27 cellular contexts compared by ENCODE assay signal in genomic region chr5:139456776-139457175, GRCh38. TPM values are rescaled to one million over a fixed set of nuclear protein-coding genes. Genes with fewer than 3 reads are reported as not detected.
DNase-seq lines count a peak whose midpoint lies in the region; ATAC-seq and TF ChIP-seq lines count a peak whose summit lies in the region.
"Had no signal": no experiment of that assay in that cellular context is flagged by ENCODE, and none has a peak within 500 bp of the region (broad histone marks: within the 10 kb centered on the region; RNA-seq: fewer than 3 reads in every experiment).

No MANE protein-coding gene starts in this region.

- TF ChIP-seq CTCF in transverse colon (IDR thresholded peaks at IDR 0.05): no peak

- no peak for TF ChIP-seq EP300 in transverse colon (IDR thresholded peaks at IDR 0.05; ENCODE audit: low read depth)

- ATAC-seq in activated T-helper 17 cell treated with anti-CD3 and anti-CD28 coated beads, Interleukin-2, amount 50 U/mL, for 72 hours (replicated peaks): no peak
- no peak for ATAC-seq in naive thymus-derived CD8-positive, alpha-beta T cell
- no peak for ATAC-seq in HG02884 (IDR thresholded peaks at IDR 0.05; ENCODE audit: unreplicated experiment)
- ATAC-seq: HCT116, PC-3 had no signal

- H3K9me3 Mint-ChIP-seq in T-helper 2 cell treated with Interferon-gamma antibody and Interleukin-4, amounts not matched to agents 5 μg/mL and 100 μg/mL, for 36 hours: no peaks in the 10 kb centered on the region
- no peaks in the 10 kb centered on the region for H3K9me3 Mint-ChIP-seq in CD8-positive, alpha-beta memory T cell
- peaks cover 8% of the 10 kb centered on the region for H3K9me3 Mint-ChIP-seq in activated T-helper 17 cell treated with anti-CD3 and anti-CD28 coated beads, Interleukin-2, amount 50 U/mL, for 72 hours
- no peaks in the 10 kb centered on the region for H3K9me3 Mint-ChIP-seq in naive thymus-derived CD8-positive, alpha-beta T cell

- H3K27ac ChIP-seq in CD8-positive, alpha-beta memory T cell (ENCODE audit: low read depth, low read length): no peak overlapping the region
- H3K27ac ChIP-seq in transverse colon: no peak overlapping the region
- H3K27ac ChIP-seq: coronary artery, neutrophil, vagina had no signal

- peaks cover 53% of the 10 kb centered on the region for H3K4me1 Mint-ChIP-seq in T-helper 2 cell treated with Interferon-gamma antibody and Interleukin-4, amounts not matched to agents 5 μg/mL and 100 μg/mL, for 36 hours (ENCODE audit: low read depth)
- H3K4me1 Mint-ChIP-seq in CD8-positive, alpha-beta memory T cell: peaks cover 51 to 69% (median 63%) of the 10 kb centered on the region in 3 donors
- peaks cover 47% of the 10 kb centered on the region for H3K4me1 Mint-ChIP-seq in activated T-helper 17 cell treated with anti-CD3 and anti-CD28 coated beads, Interleukin-2, amount 50 U/mL, for 72 hours
- peaks cover 37 to 76% (median 60%) of the 10 kb centered on the region in 4 donors for H3K4me1 Mint-ChIP-seq in naive thymus-derived CD8-positive, alpha-beta T cell
- H3K4me1 Mint-ChIP-seq: brain had no signal

- no peak for TF ChIP-seq POLR2A in transverse colon (IDR thresholded peaks at IDR 0.05)

- 92% methylated on average over 12 of the region's 12 CpGs; no CpG with 5 or more reads in 1 of the 2 donors for WGBS in transverse colon (ENCODE audit: low coverage in 1 of 2), 2 donors

- no peaks in the 10 kb centered on the region for H3K36me3 Mint-ChIP-seq in T-helper 2 cell treated with Interferon-gamma antibody and Interleukin-4, amounts not matched to agents 5 μg/mL and 100 μg/mL, for 36 hours (ENCODE audit: low read depth)
- H3K36me3 Mint-ChIP-seq in CD8-positive, alpha-beta memory T cell: no peaks in the 10 kb centered on the region
- peaks cover 11% of the 10 kb centered on the region for H3K36me3 Mint-ChIP-seq in activated T-helper 17 cell treated with anti-CD3 and anti-CD28 coated beads, Interleukin-2, amount 50 U/mL, for 72 hours (ENCODE audit: low read depth)
- H3K36me3 Mint-ChIP-seq in naive thymus-derived CD8-positive, alpha-beta T cell: no peaks in the 10 kb centered on the region
- H3K36me3 Mint-ChIP-seq: activated naive CD8-positive, alpha-beta T cell; brain had no signal

- H3K36me3 ChIP-seq in CD8-positive, alpha-beta memory T cell (ENCODE audit: insufficient read depth, low read length): no peaks in the 10 kb centered on the region
- H3K36me3 ChIP-seq in transverse colon: no peaks in the 10 kb centered on the region
- H3K36me3 ChIP-seq: neutrophil, vagina had no signal

- intact Hi-C loops in transverse colon (cut with DNase I; ENCODE audit: low total_unique reads): no loop called here

- no peak overlapping the region for H3K4me3 ChIP-seq in CD8-positive, alpha-beta memory T cell (ENCODE audit: low read length)
- no peak overlapping the region for H3K4me3 ChIP-seq in transverse colon
- H3K4me3 ChIP-seq: coronary artery, smooth muscle cell, vagina had no signal

- DNase-seq in T-helper 2 cell treated with Interferon-gamma antibody and Interleukin-4, amounts not matched to agents 5 μg/mL and 100 μg/mL, for 36 hours (ENCODE audit: low spot score): no peak
- DNase-seq in T-helper 2 cell (no peak), T-helper 9 cell (no peak), transverse colon (no peak)
- DNase-seq in CD8-positive, alpha-beta memory T cell: no peak
- DNase-seq in naive thymus-derived CD8-positive, alpha-beta T cell: no peak
- DNase-seq: 8988T; Calu3; head of caudate nucleus; Karpas-422; midbrain; NCI-H187 treated with DMSO at 0.1 percent for 48 hours; NCI-H226; NCI-H82; PC-3; stimulated activated CD4-positive, alpha-beta T cell treated with anti-CD3 and anti-CD28 coated beads, Interleukin-4, amount 100 ng/mL, for 4 hours; substantia nigra had no signal

- H3K27ac Mint-ChIP-seq in T-helper 2 cell treated with Interferon-gamma antibody and Interleukin-4, amounts not matched to agents 5 μg/mL and 100 μg/mL, for 36 hours: peak overlapping the region; percentile 95
- peak overlapping the region; percentile 54 to 97 (median 84) for H3K27ac Mint-ChIP-seq in CD8-positive, alpha-beta memory T cell
- H3K27ac Mint-ChIP-seq in activated T-helper 17 cell treated with anti-CD3 and anti-CD28 coated beads, Interleukin-2, amount 50 U/mL, for 72 hours: peak overlapping the region; percentile 96
- peak overlapping the region; percentile 3 to 94 (median 80) for H3K27ac Mint-ChIP-seq in naive thymus-derived CD8-positive, alpha-beta T cell
- H3K27ac Mint-ChIP-seq: activated naive CD8-positive, alpha-beta T cell; brain had no signal

- no peaks in the 10 kb centered on the region for H3K9me3 ChIP-seq in CD8-positive, alpha-beta memory T cell (ENCODE audit: low read length)
- no peaks in the 10 kb centered on the region for H3K9me3 ChIP-seq in transverse colon
- H3K9me3 ChIP-seq: neutrophil, vagina had no signal

- POLR2A ChIA-PET in CD8-positive, alpha-beta memory T cell (lab: Charles Lee): no interaction called here
- POLR2A ChIA-PET in naive thymus-derived CD8-positive, alpha-beta T cell (lab: Charles Lee): interaction anchor here (1.0 to 2.5 kb wide), 3 partner anchors 9 to 34 kb away, joined by 4 to 15 read pairs (median 11); partner anchors contain the start of gene STING1

- no peaks in the 10 kb centered on the region for H3K27me3 Mint-ChIP-seq in T-helper 2 cell treated with Interferon-gamma antibody and Interleukin-4, amounts not matched to agents 5 μg/mL and 100 μg/mL, for 36 hours (ENCODE audit: low read depth)
- peaks cover 0 to 2% of the 10 kb centered on the region in 2 donors for H3K27me3 Mint-ChIP-seq in CD8-positive, alpha-beta memory T cell
- no peaks in the 10 kb centered on the region for H3K27me3 Mint-ChIP-seq in activated T-helper 17 cell treated with anti-CD3 and anti-CD28 coated beads, Interleukin-2, amount 50 U/mL, for 72 hours
- H3K27me3 Mint-ChIP-seq in naive thymus-derived CD8-positive, alpha-beta T cell: no peaks in the 10 kb centered on the region
- H3K27me3 Mint-ChIP-seq: activated naive CD8-positive, alpha-beta T cell had no signal

- in situ Hi-C loops in transverse colon (cut with MboI; ENCODE audit: low pct_ligation_motif_present in 1 of 4, low pct_unique_long_range_greater_than_20kb in 1 of 4, low sequenced_read_pairs in 3 of 4): no loop called here

- CTCF ChIA-PET in CD8-positive, alpha-beta memory T cell (lab: Charles Lee): interaction anchor here (0.9 to 2.0 kb wide), 7 partner anchors 9 to 57 kb away, joined by 3 to 7 read pairs (median 3); partner anchors contain the start of genes SMIM33 and STING1

- H3K27me3 ChIP-seq in CD8-positive, alpha-beta memory T cell (ENCODE audit: insufficient read depth, low read length, poor library complexity, severe bottlenecking): no peaks in the 10 kb centered on the region
- H3K27me3 ChIP-seq in transverse colon: no peaks in the 10 kb centered on the region
- H3K27me3 ChIP-seq: neutrophil, vagina had no signal

- no peak overlapping the region for H3K4me3 Mint-ChIP-seq in T-helper 2 cell treated with Interferon-gamma antibody and Interleukin-4, amounts not matched to agents 5 μg/mL and 100 μg/mL, for 36 hours
- no peak overlapping the region for H3K4me3 Mint-ChIP-seq in CD8-positive, alpha-beta memory T cell
- peak overlapping the region; percentile 72 for H3K4me3 Mint-ChIP-seq in activated T-helper 17 cell treated with anti-CD3 and anti-CD28 coated beads, Interleukin-2, amount 50 U/mL, for 72 hours
- H3K4me3 Mint-ChIP-seq in naive thymus-derived CD8-positive, alpha-beta T cell: peak overlapping the region in 2 of 10 donors; percentile 27 to 31
- H3K4me3 Mint-ChIP-seq: activated naive CD8-positive, alpha-beta T cell; brain had no signal

- H3K4me1 ChIP-seq in CD8-positive, alpha-beta memory T cell (ENCODE audit: insufficient read depth, low read length): peaks cover 70% of the 10 kb centered on the region
- peaks cover 0 to 19% (median 9%) of the 10 kb centered on the region in 4 donors for H3K4me1 ChIP-seq in transverse colon

RNA-seq across cellular contexts. Expression of gene ECSCR, which starts 5.8 kb away (rescaled TPM):
- total RNA-seq in CD8-positive, alpha-beta memory T cell: under 1 TPM; 0.82 to 0.83 TPM
- not detected for polyA plus RNA-seq in CD8-positive, alpha-beta memory T cell
- 1 to 10 TPM; 3.3 to 4.1 TPM for total RNA-seq in activated T-helper 17 cell treated with anti-CD3 and anti-CD28 coated beads, Interleukin-2, amount 50 U/mL, for 72 hours
- not detected for total RNA-seq in naive thymus-derived CD8-positive, alpha-beta T cell
- polyA plus RNA-seq in naive thymus-derived CD8-positive, alpha-beta T cell: under 1 TPM in 1 of 3 donors, not detected in 2; 0.36 TPM
- 1 to 10 TPM in 3 of 4 donors, not detected in 1; 2.2 to 4.8 (median 3.6) TPM for total RNA-seq in transverse colon
- total RNA-seq: Calu3, smooth muscle cell had no signal

RNA-seq across cellular contexts. Expression of gene SMIM33, which starts 14.0 kb away (rescaled TPM):
- under 1 TPM; 0.11 to 0.28 TPM for total RNA-seq in CD8-positive, alpha-beta memory T cell
- 1.1 TPM for polyA plus RNA-seq in CD8-positive, alpha-beta memory T cell
- total RNA-seq in activated T-helper 17 cell treated with anti-CD3 and anti-CD28 coated beads, Interleukin-2, amount 50 U/mL, for 72 hours: under 1 TPM; 0.54 to 0.90 TPM
- total RNA-seq in naive thymus-derived CD8-positive, alpha-beta T cell: under 1 TPM in 1 of 2 experiments, not detected in 1; 0.13 TPM
- polyA plus RNA-seq in naive thymus-derived CD8-positive, alpha-beta T cell: under 1 TPM; 0.17 to 0.43 (median 0.30) TPM
- total RNA-seq in transverse colon: under 1 TPM in 2 of 4 donors, not detected in 2; 0.55 to 0.64 TPM
- total RNA-seq: Calu3, HT1080, PC-3, smooth muscle cell, vagina had no signal
- polyA plus RNA-seq: smooth muscle cell had no signal

RNA-seq across cellular contexts. Expression of gene DNAJC18, which starts 17.5 kb away (rescaled TPM):
- 10 to 100 TPM; 25.3 to 25.7 TPM for total RNA-seq in CD8-positive, alpha-beta memory T cell
- 10.2 TPM for polyA plus RNA-seq in CD8-positive, alpha-beta memory T cell
- total RNA-seq in activated T-helper 17 cell treated with anti-CD3 and anti-CD28 coated beads, Interleukin-2, amount 50 U/mL, for 72 hours: 10 to 100 TPM; 23.4 to 41.5 TPM
- 1 to 10 TPM; 3.8 to 5.5 TPM for total RNA-seq in naive thymus-derived CD8-positive, alpha-beta T cell
- polyA plus RNA-seq in naive thymus-derived CD8-positive, alpha-beta T cell: 1 to 10 TPM; 2.8 to 9.1 (median 5.1) TPM
- 1 to 10 TPM in 3 of 4 donors, under 1 TPM in 1; 0.37 to 3.8 (median 3.2) TPM for total RNA-seq in transverse colon

RNA-seq across cellular contexts. Expression of gene STING1, which starts 25.8 kb away (rescaled TPM):
- total RNA-seq in CD8-positive, alpha-beta memory T cell: 100 to 1,000 TPM; 107 to 109 TPM
- 116 TPM for polyA plus RNA-seq in CD8-positive, alpha-beta memory T cell
- total RNA-seq in activated T-helper 17 cell treated with anti-CD3 and anti-CD28 coated beads, Interleukin-2, amount 50 U/mL, for 72 hours: 100 to 1,000 TPM; 360 to 423 TPM
- 10 to 100 TPM; 65.3 to 68.1 TPM for total RNA-seq in naive thymus-derived CD8-positive, alpha-beta T cell
- 10 to 100 TPM; 40.6 to 87.3 (median 45.1) TPM for polyA plus RNA-seq in naive thymus-derived CD8-positive, alpha-beta T cell
- total RNA-seq in transverse colon: 10 to 100 TPM; 12.2 to 51.5 (median 19.1) TPM

RNA-seq across cellular contexts. Expression of gene SPATA24, which starts 52.9 kb away (rescaled TPM):
- 1 to 10 TPM; 3.6 to 3.9 TPM for total RNA-seq in CD8-positive, alpha-beta memory T cell
- 4.2 TPM for polyA plus RNA-seq in CD8-positive, alpha-beta memory T cell
- 1 to 10 TPM; 5.6 to 9.2 TPM for total RNA-seq in activated T-helper 17 cell treated with anti-CD3 and anti-CD28 coated beads, Interleukin-2, amount 50 U/mL, for 72 hours
- 1 to 10 TPM; 4.4 to 4.6 TPM for total RNA-seq in naive thymus-derived CD8-positive, alpha-beta T cell
- 1 to 10 TPM; 2.9 to 8.7 (median 4.3) TPM for polyA plus RNA-seq in naive thymus-derived CD8-positive, alpha-beta T cell
- 1 to 10 TPM in 2 of 4 donors, not detected in 2; 3.0 TPM for total RNA-seq in transverse colon
